ENCODE assay signal across 15 cellular contexts in genomic region chr2:217415316-217415715, GRCh38.
A peak's percentile ranks its signal among the peaks of the same experiment; 100 is the strongest.
DNase-seq lines count a peak whose midpoint lies in the region; ATAC-seq and TF ChIP-seq lines count a peak whose summit lies in the region.
"Had no signal": no experiment of that assay in that cellular context is flagged by ENCODE, and none has a peak within 500 bp of the region (broad histone marks: within the 10 kb centered on the region; RNA-seq: fewer than 3 reads in every experiment).

No MANE protein-coding gene starts in this region.

- TF ChIP-seq CTCF in mesothelial cell of epicardium (IDR thresholded peaks at IDR 0.05; ENCODE audit: unreplicated experiment) = no peak
- no peak for TF ChIP-seq CTCF in type B pancreatic cell (conservative IDR thresholded peaks at IDR 0.05)

- no peak overlapping the region for H3K4me3 Mint-ChIP-seq in mesothelial cell of epicardium
- H3K4me3 Mint-ChIP-seq in type B pancreatic cell = no peak overlapping the region
- H3K4me3 Mint-ChIP-seq in activated T-helper 17 cell treated with anti-CD3 and anti-CD28 coated beads, Interleukin-2, amount 50 U/mL, for 72 hours = no peak overlapping the region
- H3K4me3 Mint-ChIP-seq: memory B cell; stimulated activated naive CD8-positive, alpha-beta T cell treated with anti-CD3 and anti-CD28 coated beads, Interleukin-15, amount 100 ng/mL, for 72 hours had no signal

- H3K27me3 Mint-ChIP-seq in mesothelial cell of epicardium (ENCODE audit: low read depth) = no peaks in the 10 kb centered on the region
- no peaks in the 10 kb centered on the region for H3K27me3 Mint-ChIP-seq in type B pancreatic cell
- peaks cover 9% of the 10 kb centered on the region for H3K27me3 Mint-ChIP-seq in activated T-helper 17 cell treated with anti-CD3 and anti-CD28 coated beads, Interleukin-2, amount 50 U/mL, for 72 hours
- H3K27me3 Mint-ChIP-seq: stimulated activated naive CD8-positive, alpha-beta T cell treated with anti-CD3 and anti-CD28 coated beads, Interleukin-15, amount 100 ng/mL, for 72 hours had no signal

- no peaks in the 10 kb centered on the region for H3K9me3 ChIP-seq in subcutaneous abdominal adipose tissue (ENCODE audit: control insufficient read depth in 5 of 5, low read length in 5 of 5)
- H3K9me3 ChIP-seq: SJCRH30 had no signal

- H3K36me3 Mint-ChIP-seq in mesothelial cell of epicardium (peaks cover 4% of the 10 kb centered on the region), type B pancreatic cell (no peaks in the 10 kb centered on the region)
- no peaks in the 10 kb centered on the region for H3K36me3 Mint-ChIP-seq in activated T-helper 17 cell treated with anti-CD3 and anti-CD28 coated beads, Interleukin-2, amount 50 U/mL, for 72 hours (ENCODE audit: low read depth)

- peak overlapping the region; percentile 71 for H3K27ac ChIP-seq in subcutaneous abdominal adipose tissue (ENCODE audit: low read depth, low read length)
- H3K27ac ChIP-seq: cardiac muscle cell, SJCRH30 had no signal

- no peak overlapping the region for H3K4me3 ChIP-seq in subcutaneous abdominal adipose tissue (ENCODE audit: low read depth in 1 of 5, low read length in 5 of 5)
- H3K4me3 ChIP-seq: cardiac muscle cell, SJCRH30 had no signal

- H3K27ac Mint-ChIP-seq in mesothelial cell of epicardium = no peak overlapping the region
- no peak overlapping the region for H3K27ac Mint-ChIP-seq in type B pancreatic cell
- no peak overlapping the region for H3K27ac Mint-ChIP-seq in activated T-helper 17 cell treated with anti-CD3 and anti-CD28 coated beads, Interleukin-2, amount 50 U/mL, for 72 hours
- H3K27ac Mint-ChIP-seq: memory B cell; stimulated activated naive CD8-positive, alpha-beta T cell treated with anti-CD3 and anti-CD28 coated beads, Interleukin-15, amount 100 ng/mL, for 72 hours had no signal

- H3K9me3 Mint-ChIP-seq in mesothelial cell of epicardium = no peaks in the 10 kb centered on the region
- no peaks in the 10 kb centered on the region for H3K9me3 Mint-ChIP-seq in type B pancreatic cell
- H3K9me3 Mint-ChIP-seq in activated T-helper 17 cell treated with anti-CD3 and anti-CD28 coated beads, Interleukin-2, amount 50 U/mL, for 72 hours = peaks cover 3% of the 10 kb centered on the region
- H3K9me3 Mint-ChIP-seq: memory B cell; stimulated activated naive CD8-positive, alpha-beta T cell treated with anti-CD3 and anti-CD28 coated beads, Interleukin-15, amount 100 ng/mL, for 72 hours had no signal

- H3K36me3 ChIP-seq in subcutaneous abdominal adipose tissue (ENCODE audit: control insufficient read depth in 5 of 5, insufficient read depth in 5 of 5, low read length in 5 of 5) = no peaks in the 10 kb centered on the region
- H3K36me3 ChIP-seq: cardiac muscle cell, SJCRH30 had no signal

- no peaks in the 10 kb centered on the region for H3K27me3 ChIP-seq in subcutaneous abdominal adipose tissue (ENCODE audit: control insufficient read depth in 5 of 5, insufficient read depth in 4 of 5, low read length in 5 of 5)
- H3K27me3 ChIP-seq: cardiac muscle cell, SJCRH30 had no signal

- DNase-seq in mesothelial cell of epicardium (ENCODE audit: low spot score in 2 of 2, unreplicated experiment in 2 of 2) (no peak), type B pancreatic cell (ENCODE audit: extremely low spot score, unreplicated experiment) (no peak), T1000 (lab: John Stamatoyannopoulos, UW) (no peak)
- DNase-seq: activated CD4-positive, alpha-beta T cell treated with anti-CD3 and anti-CD28 coated beads for 1 hour; COR-L47; SJCRH30; stimulated activated CD4-positive, alpha-beta T cell treated with anti-CD3 and anti-CD28 coated beads, Interleukin-2, amount 100 ng/mL, for 48 hours; stimulated activated naive CD8-positive, alpha-beta T cell treated with anti-CD3 and anti-CD28 coated beads, Interleukin-15, amount 100 ng/mL, for 72 hours had no signal

- H3K4me1 Mint-ChIP-seq in mesothelial cell of epicardium (peaks cover 25% of the 10 kb centered on the region), type B pancreatic cell (ENCODE audit: unreplicated experiment) (peaks cover 11% of the 10 kb centered on the region)
- no peaks in the 10 kb centered on the region for H3K4me1 Mint-ChIP-seq in activated T-helper 17 cell treated with anti-CD3 and anti-CD28 coated beads, Interleukin-2, amount 50 U/mL, for 72 hours
- H3K4me1 Mint-ChIP-seq: memory B cell; stimulated activated naive CD8-positive, alpha-beta T cell treated with anti-CD3 and anti-CD28 coated beads, Interleukin-15, amount 100 ng/mL, for 72 hours had no signal

- ATAC-seq in GM19372 (IDR thresholded peaks at IDR 0.05; ENCODE audit: low read depth, unreplicated experiment) (peak; percentile 91), HG02678 (IDR thresholded peaks at IDR 0.05; ENCODE audit: unreplicated experiment) (peak; percentile 92), HG03432 (IDR thresholded peaks at IDR 0.05; ENCODE audit: unreplicated experiment) (peak; percentile 92)
- no peak for ATAC-seq in activated T-helper 17 cell treated with anti-CD3 and anti-CD28 coated beads, Interleukin-2, amount 50 U/mL, for 72 hours (replicated peaks)
- ATAC-seq: stimulated activated naive CD8-positive, alpha-beta T cell treated with anti-CD3 and anti-CD28 coated beads, Interleukin-15, amount 100 ng/mL, for 72 hours had no signal

- H3K4me1 ChIP-seq in subcutaneous abdominal adipose tissue (ENCODE audit: control insufficient read depth in 5 of 5, insufficient read depth in 5 of 5, low read length in 5 of 5) = peaks cover 7 to 65% (median 40%) of the 10 kb centered on the region in 5 donors

- H3K9ac ChIP-seq in subcutaneous abdominal adipose tissue (ENCODE audit: low read length in 5 of 5) = no peak overlapping the region
